1 cellular context compared by ENCODE assay signal in the genomic region with DNA sequence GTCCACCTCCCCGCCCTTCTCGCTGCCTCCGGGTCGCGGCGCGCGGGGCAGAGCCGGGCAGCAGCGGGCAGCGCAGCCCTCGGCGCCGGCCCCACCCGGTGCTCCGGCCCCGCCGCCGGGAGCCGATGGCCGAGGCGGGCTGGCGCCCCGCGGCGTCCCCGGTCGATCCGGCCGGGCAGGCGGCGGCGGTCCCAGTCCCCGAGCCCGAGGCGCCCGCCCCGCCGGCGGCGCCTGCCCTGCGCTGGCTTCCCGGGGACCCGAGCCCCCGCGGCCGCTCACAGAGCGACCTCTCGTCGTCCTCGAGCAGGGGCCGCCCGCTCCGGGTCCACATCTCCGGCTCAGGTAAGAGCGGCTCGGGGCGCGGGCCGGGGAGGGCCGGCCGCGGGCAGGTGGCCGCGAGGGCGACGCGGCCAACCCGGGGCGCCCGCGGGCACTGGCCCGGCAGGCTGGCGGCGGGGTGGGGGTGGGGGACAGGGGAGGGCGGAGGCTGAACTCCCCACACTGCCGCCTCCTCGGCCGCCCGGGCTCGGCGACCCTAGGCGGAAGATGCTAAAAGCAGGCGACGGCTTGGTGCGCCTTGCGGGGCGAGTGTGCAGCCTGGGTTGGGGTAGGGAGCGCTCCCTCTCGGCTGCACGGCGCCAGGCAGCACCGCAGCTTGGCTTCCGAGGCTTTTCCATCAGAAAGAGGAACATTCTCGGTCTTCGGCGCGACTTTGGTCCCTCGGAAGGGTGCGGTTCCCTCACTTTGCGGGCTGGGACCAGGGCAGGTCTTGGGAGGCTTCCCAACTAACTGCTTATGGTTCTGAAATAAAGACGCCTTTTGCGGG.
TF ChIP-seq lines count a peak whose summit lies in the region.

No MANE protein-coding gene starts in this region.

TF ChIP-seq in HepG2, 621 proteins besides CTCF, POLR2A, EP300 and RAD21 (continued from another document):
- peak; percentile 43; the same call in 1 of the 2 replicates for TF ChIP-seq TAF1 (CRISPR knock-in tag; IDR thresholded peaks at IDR 0.05)
- no peak for TF ChIP-seq ZNF616 (CRISPR knock-in tag; IDR thresholded peaks at IDR 0.05; ENCODE audit: low read depth)
- no peak for TF ChIP-seq CEBPG (CRISPR knock-in tag; IDR thresholded peaks at IDR 0.05)
- TF ChIP-seq MLLT10 (CRISPR knock-in tag; IDR thresholded peaks at IDR 0.05): no peak
- TF ChIP-seq, protein P1, sequence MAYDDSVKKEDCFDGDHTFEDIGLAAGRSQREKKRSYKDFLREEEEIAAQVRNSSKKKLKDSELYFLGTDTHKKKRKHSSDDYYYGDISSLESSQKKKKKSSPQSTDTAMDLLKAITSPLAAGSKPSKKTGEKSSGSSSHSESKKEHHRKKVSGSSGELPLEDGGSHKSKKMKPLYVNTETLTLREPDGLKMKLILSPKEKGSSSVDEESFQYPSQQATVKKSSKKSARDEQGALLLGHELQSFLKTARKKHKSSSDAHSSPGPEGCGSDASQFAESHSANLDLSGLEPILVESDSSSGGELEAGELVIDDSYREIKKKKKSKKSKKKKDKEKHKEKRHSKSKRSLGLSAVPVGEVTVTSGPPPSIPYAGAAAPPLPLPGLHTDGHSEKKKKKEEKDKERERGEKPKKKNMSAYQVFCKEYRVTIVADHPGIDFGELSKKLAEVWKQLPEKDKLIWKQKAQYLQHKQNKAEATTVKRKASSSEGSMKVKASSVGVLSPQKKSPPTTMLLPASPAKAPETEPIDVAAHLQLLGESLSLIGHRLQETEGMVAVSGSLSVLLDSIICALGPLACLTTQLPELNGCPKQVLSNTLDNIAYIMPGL (CRISPR knock-in tag; IDR thresholded peaks at IDR 0.05; ENCODE audit: borderline replicate concordance in 1 of 2, low read depth in 1 of 2): peak; percentile 56 to 79
- no peak for TF ChIP-seq NFIC (IDR thresholded peaks at IDR 0.05; ENCODE audit: low read length)
- TF ChIP-seq, protein P2, sequence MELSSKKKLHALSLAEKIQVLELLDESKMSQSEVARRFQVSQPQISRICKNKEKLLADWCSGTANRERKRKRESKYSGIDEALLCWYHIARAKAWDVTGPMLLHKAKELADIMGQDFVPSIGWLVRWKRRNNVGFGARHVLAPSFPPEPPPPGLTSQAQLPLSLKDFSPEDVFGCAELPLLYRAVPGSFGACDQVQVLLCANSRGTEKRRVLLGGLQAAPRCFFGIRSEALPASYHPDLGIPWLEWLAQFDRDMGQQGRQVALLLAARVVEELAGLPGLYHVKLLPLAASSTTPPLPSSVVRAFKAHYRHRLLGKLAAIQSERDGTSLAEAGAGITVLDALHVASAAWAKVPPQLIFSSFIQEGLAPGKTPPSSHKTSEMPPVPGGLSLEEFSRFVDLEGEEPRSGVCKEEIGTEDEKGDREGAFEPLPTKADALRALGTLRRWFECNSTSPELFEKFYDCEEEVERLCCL (CRISPR knock-in tag; IDR thresholded peaks at IDR 0.05; ENCODE audit: borderline replicate concordance): no peak
- TF ChIP-seq, protein P3, sequence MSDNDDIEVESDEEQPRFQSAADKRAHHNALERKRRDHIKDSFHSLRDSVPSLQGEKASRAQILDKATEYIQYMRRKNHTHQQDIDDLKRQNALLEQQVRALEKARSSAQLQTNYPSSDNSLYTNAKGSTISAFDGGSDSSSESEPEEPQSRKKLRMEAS (IDR thresholded peaks at IDR 0.05): peak; percentile 40; the same call in 1 of the 2 replicates
- TF ChIP-seq HNRNPK (IDR thresholded peaks at IDR 0.05; ENCODE audit: low read depth, low read length, poor library complexity, severe bottlenecking): peak; percentile 81
- 0 out of 2 replicates have a peak, but pooled peaks have one; percentile 43 for TF ChIP-seq ZNF441 (CRISPR knock-in tag; IDR thresholded peaks at IDR 0.05; ENCODE audit: borderline replicate concordance)
- TF ChIP-seq, protein P4, sequence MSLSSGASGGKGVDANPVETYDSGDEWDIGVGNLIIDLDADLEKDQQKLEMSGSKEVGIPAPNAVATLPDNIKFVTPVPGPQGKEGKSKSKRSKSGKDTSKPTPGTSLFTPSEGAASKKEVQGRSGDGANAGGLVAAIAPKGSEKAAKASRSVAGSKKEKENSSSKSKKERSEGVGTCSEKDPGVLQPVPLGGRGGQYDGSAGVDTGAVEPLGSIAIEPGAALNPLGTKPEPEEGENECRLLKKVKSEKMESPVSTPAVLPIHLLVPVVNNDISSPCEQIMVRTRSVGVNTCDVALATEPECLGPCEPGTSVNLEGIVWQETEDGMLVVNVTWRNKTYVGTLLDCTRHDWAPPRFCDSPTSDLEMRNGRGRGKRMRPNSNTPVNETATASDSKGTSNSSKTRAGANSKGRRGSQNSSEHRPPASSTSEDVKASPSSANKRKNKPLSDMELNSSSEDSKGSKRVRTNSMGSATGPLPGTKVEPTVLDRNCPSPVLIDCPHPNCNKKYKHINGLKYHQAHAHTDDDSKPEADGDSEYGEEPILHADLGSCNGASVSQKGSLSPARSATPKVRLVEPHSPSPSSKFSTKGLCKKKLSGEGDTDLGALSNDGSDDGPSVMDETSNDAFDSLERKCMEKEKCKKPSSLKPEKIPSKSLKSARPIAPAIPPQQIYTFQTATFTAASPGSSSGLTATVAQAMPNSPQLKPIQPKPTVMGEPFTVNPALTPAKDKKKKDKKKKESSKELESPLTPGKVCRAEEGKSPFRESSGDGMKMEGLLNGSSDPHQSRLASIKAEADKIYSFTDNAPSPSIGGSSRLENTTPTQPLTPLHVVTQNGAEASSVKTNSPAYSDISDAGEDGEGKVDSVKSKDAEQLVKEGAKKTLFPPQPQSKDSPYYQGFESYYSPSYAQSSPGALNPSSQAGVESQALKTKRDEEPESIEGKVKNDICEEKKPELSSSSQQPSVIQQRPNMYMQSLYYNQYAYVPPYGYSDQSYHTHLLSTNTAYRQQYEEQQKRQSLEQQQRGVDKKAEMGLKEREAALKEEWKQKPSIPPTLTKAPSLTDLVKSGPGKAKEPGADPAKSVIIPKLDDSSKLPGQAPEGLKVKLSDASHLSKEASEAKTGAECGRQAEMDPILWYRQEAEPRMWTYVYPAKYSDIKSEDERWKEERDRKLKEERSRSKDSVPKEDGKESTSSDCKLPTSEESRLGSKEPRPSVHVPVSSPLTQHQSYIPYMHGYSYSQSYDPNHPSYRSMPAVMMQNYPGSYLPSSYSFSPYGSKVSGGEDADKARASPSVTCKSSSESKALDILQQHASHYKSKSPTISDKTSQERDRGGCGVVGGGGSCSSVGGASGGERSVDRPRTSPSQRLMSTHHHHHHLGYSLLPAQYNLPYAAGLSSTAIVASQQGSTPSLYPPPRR (CRISPR knock-in tag; IDR thresholded peaks at IDR 0.05; ENCODE audit: borderline replicate concordance): 0 out of 2 replicates have a peak, but pooled peaks have one; percentile 6
- TF ChIP-seq NR3C1 (CRISPR knock-in tag; IDR thresholded peaks at IDR 0.05): no peak
- TF ChIP-seq HMG20B (CRISPR knock-in tag; conservative IDR thresholded peaks at IDR 0.05): peak; percentile 12; the same call in 1 of the 2 replicates
- TF ChIP-seq EED (CRISPR knock-in tag; IDR thresholded peaks at IDR 0.05): peak; percentile 71; the same call in 1 of the 2 replicates
- TF ChIP-seq SSRP1 (CRISPR knock-in tag; IDR thresholded peaks at IDR 0.05): no peak
- no peak for TF ChIP-seq ZNF510 (CRISPR knock-in tag; IDR thresholded peaks at IDR 0.05; ENCODE audit: low read depth)
- no peak for TF ChIP-seq AKAP8 (CRISPR knock-in tag; IDR thresholded peaks at IDR 0.05)
